ENCODE assay signal across 13 cellular contexts in genomic region chr3:7546219-7546618, GRCh38.
A peak's percentile ranks its signal among the peaks of the same experiment; 100 is the strongest.
DNase-seq lines count a peak whose midpoint lies in the region; ATAC-seq and TF ChIP-seq lines count a peak whose summit lies in the region.
"Had no signal": no experiment of that assay in that cellular context is flagged by ENCODE, and none has a peak within 500 bp of the region (broad histone marks: within the 10 kb centered on the region; RNA-seq: fewer than 3 reads in every experiment).

No MANE protein-coding gene starts in this region.

- H3K14ac ChIP-seq in mesenchymal stem cell (ENCODE audit: low read length in 2 of 2), result no peak overlapping the region

- H2BK15ac ChIP-seq in mesenchymal stem cell (ENCODE audit: low read depth, poor library complexity, severe bottlenecking), result no peak overlapping the region

- H3K4ac ChIP-seq in mesenchymal stem cell (ENCODE audit: low read depth in 1 of 2, low read length in 2 of 2), result no peak overlapping the region

- H3K18ac ChIP-seq in mesenchymal stem cell (ENCODE audit: low read depth in 1 of 2, low read length in 2 of 2), result no peak overlapping the region

- no peaks in the 10 kb centered on the region for H3K79me1 ChIP-seq in mesenchymal stem cell (replicated peaks; ENCODE audit: low read length, poor library complexity, severe bottlenecking)

- no peak overlapping the region for H4K8ac ChIP-seq in mesenchymal stem cell (ENCODE audit: low read length)

- H3K23ac ChIP-seq in mesenchymal stem cell (ENCODE audit: low read length in 2 of 2), result no peak overlapping the region

- H3K4me3 ChIP-seq in GM06990 (replicated peaks; ENCODE audit: low read depth, low read length) (no peak overlapping the region), mesenchymal stem cell (ENCODE audit: insufficient read depth in 1 of 2, low read depth in 1 of 2, low read length in 2 of 2) (no peak overlapping the region)
- H3K4me3 ChIP-seq: colonic mucosa had no signal

- H2BK120ac ChIP-seq in mesenchymal stem cell (ENCODE audit: low read depth, low read length), result no peak overlapping the region

- H4K91ac ChIP-seq in mesenchymal stem cell (ENCODE audit: low read length), result no peak overlapping the region

- WGBS in mesenchymal stem cell, result 93% methylated on average over 4 of the region's 4 CpGs

- DNase-seq in GM06990 (ENCODE audit: extremely low read depth, insufficient read length), result no peak
- peak; percentile 27 for DNase-seq in LoVo (ENCODE audit: low spot score)
- DNase-seq in cerebellar cortex (ENCODE audit: low spot score), result peak; percentile 2
- DNase-seq in mesenchymal stem cell, result peak; percentile 26
- no peak for DNase-seq in T-helper 9 cell
- no peak for DNase-seq in putamen (ENCODE audit: low spot score)
- DNase-seq in activated T-cell treated with anti-CD3 and anti-CD28 coated beads, Interleukin-2, amount 50 U/mL, for 1 hour, result no peak
- DNase-seq: colonic mucosa, DMS79 had no signal

- H3K27me3 ChIP-seq in GM06990 (replicated peaks; ENCODE audit: control insufficient read depth, insufficient read depth, low read length) (no peaks in the 10 kb centered on the region), mesenchymal stem cell (ENCODE audit: control insufficient read depth in 1 of 2, insufficient read depth in 1 of 2, low read length in 2 of 2) (no peaks in the 10 kb centered on the region)
- H3K27me3 ChIP-seq: colonic mucosa had no signal

- no peak overlapping the region for H2AFZ ChIP-seq in mesenchymal stem cell (ENCODE audit: low read depth, low read length)

- no peaks in the 10 kb centered on the region for H3K4me1 ChIP-seq in mesenchymal stem cell (ENCODE audit: control insufficient read depth, insufficient read depth, low read depth, low read length)
- H3K4me1 ChIP-seq: colonic mucosa had no signal

- no peak overlapping the region for H3K4me2 ChIP-seq in mesenchymal stem cell (ENCODE audit: low read length, poor library complexity, severe bottlenecking)

- no peak overlapping the region for H3K27ac ChIP-seq in mesenchymal stem cell (ENCODE audit: low read length, poor library complexity, severe bottlenecking)
- H3K27ac ChIP-seq: colonic mucosa, RWPE1 had no signal

- no peak overlapping the region for H2BK12ac ChIP-seq in mesenchymal stem cell (ENCODE audit: low read length in 2 of 2)

- no peak overlapping the region for H2BK5ac ChIP-seq in mesenchymal stem cell (ENCODE audit: low read depth, low read length, poor library complexity, severe bottlenecking)

- peak; percentile 3 for TF ChIP-seq CTCF in GM06990 (IDR thresholded peaks at IDR 0.05; ENCODE audit: insufficient read depth, low read length, poor library complexity, severe bottlenecking)

- H3K9me3 ChIP-seq in mesenchymal stem cell (ENCODE audit: control insufficient read depth, low read length), result no peaks in the 10 kb centered on the region
- H3K9me3 ChIP-seq: colonic mucosa had no signal

- no peak overlapping the region for H2AK5ac ChIP-seq in mesenchymal stem cell (ENCODE audit: low read length, severe bottlenecking)

- H3K36me3 ChIP-seq in GM06990 (ENCODE audit: control insufficient read depth, insufficient read depth, low read length) (no peaks in the 10 kb centered on the region), mesenchymal stem cell (ENCODE audit: control insufficient read depth in 1 of 2, insufficient read depth in 2 of 2, low read depth in 1 of 2, low read length in 2 of 2) (no peaks in the 10 kb centered on the region)
- H3K36me3 ChIP-seq: colonic mucosa had no signal

- no peak for ATAC-seq in GM19023 (IDR thresholded peaks at IDR 0.05; ENCODE audit: unreplicated experiment)
- ATAC-seq: activated CD4-positive, CD25-positive, alpha-beta regulatory T cell treated with anti-CD3 and anti-CD28 coated beads, Interleukin-2, amount 50 U/mL, for 24 hours; activated T-helper 17 cell treated with anti-CD3 and anti-CD28 coated beads, Interleukin-2, amount 50 U/mL, for 72 hours had no signal

- H3K9ac ChIP-seq in mesenchymal stem cell (ENCODE audit: low read length), result no peak overlapping the region

Comparison
In these comparisons a context has a peak if more than half of its experiments do, and no peak if none do; other contexts are left out.
1. DNase-seq: peak in LoVo (single experiment), cerebellar cortex (single experiment) and mesenchymal stem cell (single experiment); none in GM06990 (single experiment), T-helper 9 cell (single experiment), putamen (single experiment) and activated T-cell treated with anti-CD3 and anti-CD28 coated beads, Interleukin-2, amount 50 U/mL, for 1 hour (single experiment).